In the genomic region with DNA sequence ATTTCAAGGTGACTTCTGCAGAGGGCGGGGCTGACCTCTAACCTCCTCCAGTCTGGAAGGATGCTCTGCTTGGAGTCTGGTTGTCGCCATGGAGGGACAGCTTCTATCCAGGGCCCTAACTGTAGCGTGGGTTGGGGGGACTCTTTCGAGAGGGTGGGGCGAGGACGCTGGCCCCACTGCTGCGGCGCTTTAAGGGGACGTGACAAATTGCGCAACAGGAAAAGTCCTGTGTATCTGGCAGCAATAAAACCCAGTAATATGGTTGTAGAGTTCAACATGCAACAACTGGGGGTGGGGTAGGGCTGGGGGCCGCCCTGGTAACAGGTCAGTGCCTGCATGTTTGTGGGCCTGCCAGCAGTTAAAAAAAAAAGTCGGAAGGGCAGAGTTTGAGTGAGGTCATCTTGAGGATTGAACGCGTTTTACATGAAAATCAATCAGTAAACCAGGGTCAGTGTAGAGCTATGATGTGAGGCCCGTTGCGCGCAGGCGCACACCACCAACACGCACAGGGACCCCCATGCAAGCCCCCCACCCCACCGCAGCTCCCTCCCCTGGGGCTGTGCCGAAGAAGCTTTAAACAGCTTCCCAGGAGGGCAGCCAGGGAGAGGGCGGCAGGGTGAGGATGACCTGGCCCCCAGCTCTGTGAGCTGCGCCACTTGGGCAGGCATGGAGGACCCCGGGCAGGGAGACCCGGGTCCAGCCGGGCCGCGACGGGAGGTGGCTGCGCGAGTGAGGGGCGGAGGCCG, we compare ENCODE assay signal across 1 cellular context.
TF ChIP-seq lines count a peak whose summit lies in the region.

No MANE protein-coding gene starts in this region.

TF ChIP-seq in WTC11, 78 proteins besides CTCF, POLR2A, EP300 and RAD21 (continued from another document):
- no peak for TF ChIP-seq STAT6 (CRISPR knock-in tag; conservative IDR thresholded peaks at IDR 0.05; ENCODE audit: low read depth)
- no peak for TF ChIP-seq JUN (CRISPR knock-in tag; IDR thresholded peaks at IDR 0.05)
